16 cellular contexts compared by ENCODE assay signal in genomic region chr18:34848156-34848555, GRCh38.
DNase-seq lines count a peak whose midpoint lies in the region; ATAC-seq, FAIRE-seq and TF ChIP-seq lines count a peak whose summit lies in the region.
"Had no signal": no experiment of that assay in that cellular context is flagged by ENCODE, and none has a peak within 500 bp of the region (broad histone marks: within the 10 kb centered on the region; RNA-seq: fewer than 3 reads in every experiment).

No MANE protein-coding gene starts in this region.

- H3K4me3 Mint-ChIP-seq in endodermal cell (no peak overlapping the region), chondrocyte (ENCODE audit: unreplicated experiment) (no peak overlapping the region)
- H3K4me3 Mint-ChIP-seq in naive thymus-derived CD4-positive, alpha-beta T cell = no peak overlapping the region
- H3K4me3 Mint-ChIP-seq: B cell; CD8-positive, alpha-beta T cell had no signal

- H3K27me3 ChIP-seq in endodermal cell (ENCODE audit: control insufficient read depth, insufficient read depth, low read length, poor library complexity, severe bottlenecking) (no peaks in the 10 kb centered on the region), thyroid gland (no peaks in the 10 kb centered on the region)
- H3K27me3 ChIP-seq in naive thymus-derived CD4-positive, alpha-beta T cell (ENCODE audit: control insufficient read depth in 2 of 2, insufficient read depth in 2 of 2, low read length in 2 of 2) = no peaks in the 10 kb centered on the region
- H3K27me3 ChIP-seq: BLaER1 treated with 17β-estradiol and CSF1 and Interleukin-3, amounts not matched to agents 10 nM and 100 nM had no signal

- H3K9me3 ChIP-seq in endodermal cell (ENCODE audit: control insufficient read depth, low read length) (peaks cover 17% of the 10 kb centered on the region), thyroid gland (no peaks in the 10 kb centered on the region)
- no peaks in the 10 kb centered on the region for H3K9me3 ChIP-seq in naive thymus-derived CD4-positive, alpha-beta T cell (ENCODE audit: control insufficient read depth in 2 of 3, low read length in 3 of 3)
- H3K9me3 ChIP-seq: HAP-1 had no signal

- FAIRE-seq in GM19239 (lab: Jason Lieb, UNC) = no peak

- intact Hi-C loops in thyroid gland (cut with DNase I) = no loop called here
- intact Hi-C loops in naive thymus-derived CD4-positive, alpha-beta T cell (cut with micrococcal nuclease) = no loop called here

- H3K27ac ChIP-seq in endodermal cell (ENCODE audit: low read depth, low read length) = peak overlapping the region; percentile 54
- H3K27ac ChIP-seq in thyroid gland = no peak overlapping the region
- no peak overlapping the region for H3K27ac ChIP-seq in naive thymus-derived CD4-positive, alpha-beta T cell (ENCODE audit: low read depth, low read length)
- H3K27ac ChIP-seq: BLaER1 treated with 17β-estradiol and CSF1 and Interleukin-3, amounts not matched to agents 10 nM and 100 nM had no signal

- WGBS in endodermal cell (ENCODE audit: insufficient coverage in 1 of 2, insufficient read length in 1 of 2), 2 experiments = 93 to 98% methylated on average over 5 of the region's 5 CpGs
- 33 to 40% methylated on average over 5 of the region's 5 CpGs for WGBS in thyroid gland, 2 donors

- POLR2A ChIA-PET in naive thymus-derived CD4-positive, alpha-beta T cell (lab: Charles Lee) = no interaction called here

- DNase-seq in NCI-H2227 treated with DMSO at 0.1 percent for 48 hours (lab: John Stamatoyannopoulos, UW) = peak; percentile 38
- no peak for DNase-seq in NCI-H2227 (lab: John Stamatoyannopoulos, UW; ENCODE audit: unreplicated experiment)
- DNase-seq in endodermal cell = no peak
- peak; percentile 57 for DNase-seq in islet precursor cell
- peak; percentile 54 to 63 for DNase-seq in thyroid gland
- no peak for DNase-seq in GM19239 (ENCODE audit: insufficient read length, low spot score)
- no peak for DNase-seq in chondrocyte (ENCODE audit: low spot score)
- no peak for DNase-seq in naive thymus-derived CD4-positive, alpha-beta T cell
- DNase-seq: 8988T; Calu3; CD8-positive, alpha-beta T cell; DMS79 treated with DMSO at 0.1 percent for 48 hours; GF-D8 had no signal

- no peak overlapping the region for H3K9ac ChIP-seq in endodermal cell (ENCODE audit: extremely low read depth, low read length, poor library complexity, severe bottlenecking)
- H3K9ac ChIP-seq: BLaER1 treated with 17β-estradiol and CSF1 and Interleukin-3, amounts not matched to agents 10 nM and 100 nM had no signal

- CTCF ChIA-PET in naive thymus-derived CD4-positive, alpha-beta T cell (lab: Charles Lee) = no interaction called here

- no peak for ATAC-seq in naive thymus-derived CD4-positive, alpha-beta T cell
- ATAC-seq: CD8-positive, alpha-beta T cell had no signal

- peaks cover 12% of the 10 kb centered on the region for H3K9me3 Mint-ChIP-seq in endodermal cell
- H3K9me3 Mint-ChIP-seq in chondrocyte (ENCODE audit: low read depth) = no peaks in the 10 kb centered on the region
- H3K9me3 Mint-ChIP-seq in naive thymus-derived CD4-positive, alpha-beta T cell = peaks cover 0 to 4% (median 0%) of the 10 kb centered on the region in 11 donors
- H3K9me3 Mint-ChIP-seq: CD8-positive, alpha-beta T cell had no signal

- H3K27me3 Mint-ChIP-seq in endodermal cell (ENCODE audit: insufficient read depth) (no peaks in the 10 kb centered on the region), chondrocyte (ENCODE audit: low read depth) (no peaks in the 10 kb centered on the region)
- peaks cover 0 to 28% (median 6%) of the 10 kb centered on the region in 5 donors for H3K27me3 Mint-ChIP-seq in naive thymus-derived CD4-positive, alpha-beta T cell

- H3K4me3 ChIP-seq in endodermal cell (ENCODE audit: low read length) = no peak overlapping the region
- H3K4me3 ChIP-seq in thyroid gland (replicated peaks in 1 of 3) = no peak overlapping the region
- H3K4me3 ChIP-seq in naive thymus-derived CD4-positive, alpha-beta T cell (ENCODE audit: low read length) = no peak overlapping the region
- H3K4me3 ChIP-seq: BLaER1 treated with 17β-estradiol and CSF1 and Interleukin-3, amounts not matched to agents 10 nM and 100 nM; HAP-1 had no signal

- TF ChIP-seq CTCF in endodermal cell (conservative IDR thresholded peaks at IDR 0.05) (no peak), thyroid gland (IDR thresholded peaks at IDR 0.05) (no peak), chondrocyte (IDR thresholded peaks at IDR 0.05) (no peak)

- H3K27ac Mint-ChIP-seq in endodermal cell (no peak overlapping the region), chondrocyte (ENCODE audit: unreplicated experiment) (no peak overlapping the region)
- no peak overlapping the region for H3K27ac Mint-ChIP-seq in naive thymus-derived CD4-positive, alpha-beta T cell
- H3K27ac Mint-ChIP-seq: B cell; CD8-positive, alpha-beta T cell had no signal

- H3K4me1 Mint-ChIP-seq in endodermal cell (no peaks in the 10 kb centered on the region), chondrocyte (ENCODE audit: low read depth) (no peaks in the 10 kb centered on the region)
- H3K4me1 Mint-ChIP-seq in naive thymus-derived CD4-positive, alpha-beta T cell = no peaks in the 10 kb centered on the region
- H3K4me1 Mint-ChIP-seq: B cell had no signal

- H3K36me3 ChIP-seq in endodermal cell (ENCODE audit: control insufficient read depth, insufficient read depth, low read length) (peaks cover 2% of the 10 kb centered on the region), thyroid gland (peaks cover 0 to 11% of the 10 kb centered on the region in 2 donors)
- H3K36me3 ChIP-seq in naive thymus-derived CD4-positive, alpha-beta T cell (ENCODE audit: control insufficient read depth in 2 of 3, insufficient read depth in 3 of 3, low read length in 3 of 3) = no peaks in the 10 kb centered on the region
- H3K36me3 ChIP-seq: HAP-1 had no signal

- H3K36me3 Mint-ChIP-seq in endodermal cell (ENCODE audit: low read depth) (peaks cover 36% of the 10 kb centered on the region), chondrocyte (ENCODE audit: low read depth) (peaks cover 3% of the 10 kb centered on the region)
- H3K36me3 Mint-ChIP-seq in naive thymus-derived CD4-positive, alpha-beta T cell = peaks cover 0 to 3% (median 0%) of the 10 kb centered on the region in 5 donors
- H3K36me3 Mint-ChIP-seq: CD8-positive, alpha-beta T cell had no signal

- no peaks in the 10 kb centered on the region for H3K4me1 ChIP-seq in endodermal cell (ENCODE audit: control insufficient read depth, insufficient read depth, low read length)
- no peaks in the 10 kb centered on the region for H3K4me1 ChIP-seq in thyroid gland
- H3K4me1 ChIP-seq in naive thymus-derived CD4-positive, alpha-beta T cell (ENCODE audit: control insufficient read depth in 2 of 2, insufficient read depth in 2 of 2, low read length in 2 of 2) = no peaks in the 10 kb centered on the region
- H3K4me1 ChIP-seq: HAP-1 had no signal

- TF ChIP-seq POLR2A in thyroid gland (IDR thresholded peaks at IDR 0.05) = no peak

Comparison
In these comparisons a context has a peak if more than half of its experiments do, and no peak if none do; other contexts are left out.
1. DNase-seq: peak in NCI-H2227 treated with DMSO at 0.1 percent for 48 hours (single experiment), islet precursor cell (single experiment) and thyroid gland (2 of 2); none in NCI-H2227 (single experiment), endodermal cell (single experiment), GM19239 (single experiment), chondrocyte (single experiment) and naive thymus-derived CD4-positive, alpha-beta T cell (0 of 9).